In the genomic region with DNA sequence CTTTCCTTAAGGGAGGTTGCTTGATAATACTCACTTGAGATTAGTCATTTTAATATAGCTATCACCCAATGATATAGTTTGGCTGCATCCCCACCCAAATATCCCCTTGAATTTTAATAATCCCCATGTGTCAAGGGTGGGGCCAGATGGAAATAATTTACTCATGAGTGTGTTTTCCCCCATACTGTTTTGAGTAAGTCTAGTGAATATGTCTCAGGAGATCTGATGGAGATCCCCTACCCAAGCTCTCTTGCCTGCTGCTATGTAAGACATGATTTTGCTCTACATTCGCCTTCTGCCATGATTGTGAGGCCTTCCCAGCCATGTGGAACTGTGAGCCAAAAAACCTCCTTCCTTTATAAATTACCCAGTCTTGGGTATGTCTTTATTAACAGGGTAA, we compare ENCODE assay signal across 28 cellular contexts.
"Had no signal": no experiment of that assay in that cellular context is flagged by ENCODE, and none has a peak within 500 bp of the region (broad histone marks: within the 10 kb centered on the region; RNA-seq: fewer than 3 reads in every experiment).

No MANE protein-coding gene starts in this region.

- H3K27me3 Mint-ChIP-seq: activated CD8-positive, alpha-beta T cell treated with anti-CD3 and anti-CD28 coated beads for 36 hours; activated naive CD8-positive, alpha-beta T cell; activated T-helper 17 cell treated with anti-CD3 and anti-CD28 coated beads, Interleukin-2, amount 50 U/mL, for 72 hours; effector memory CD8-positive, alpha-beta T cell had no signal

- H3K4me1 Mint-ChIP-seq: activated T-helper 17 cell treated with anti-CD3 and anti-CD28 coated beads, Interleukin-2, amount 50 U/mL, for 72 hours had no signal

- ATAC-seq: activated CD8-positive, alpha-beta T cell treated with anti-CD3 and anti-CD28 coated beads for 36 hours; activated T-cell treated with anti-CD3 and anti-CD28 coated beads, Interleukin-2, amount 50 U/mL, for 4 hours; activated T-helper 17 cell treated with anti-CD3 and anti-CD28 coated beads, Interleukin-2, amount 50 U/mL, for 72 hours; body of pancreas; effector memory CD8-positive, alpha-beta T cell; foreskin keratinocyte; gastrocnemius medialis; heart left ventricle had no signal

- H3K27ac Mint-ChIP-seq: activated CD8-positive, alpha-beta T cell treated with anti-CD3 and anti-CD28 coated beads for 36 hours; activated naive CD8-positive, alpha-beta T cell; activated T-helper 17 cell treated with anti-CD3 and anti-CD28 coated beads, Interleukin-2, amount 50 U/mL, for 72 hours; effector memory CD8-positive, alpha-beta T cell had no signal

- H3K4me3 Mint-ChIP-seq: activated CD8-positive, alpha-beta T cell treated with anti-CD3 and anti-CD28 coated beads for 36 hours; activated naive CD8-positive, alpha-beta T cell; activated T-cell treated with anti-CD3 and anti-CD28 coated beads, Interleukin-2, amount 50 U/mL, for 4 hours; activated T-helper 17 cell treated with anti-CD3 and anti-CD28 coated beads, Interleukin-2, amount 50 U/mL, for 72 hours; effector memory CD8-positive, alpha-beta T cell had no signal

- DNase-seq: activated CD4-positive, alpha-beta T cell treated with anti-CD3 and anti-CD28 coated beads for 1 hour; activated CD4-positive, alpha-beta T cell treated with anti-CD3 and anti-CD28 coated beads for 4 hours; activated CD4-positive, alpha-beta T cell treated with anti-CD3 and anti-CD28 coated beads, Interleukin-2, amount 50 U/mL, for 1 hour; activated CD4-positive, alpha-beta T cell treated with anti-CD3 and anti-CD28 coated beads, Interleukin-2, amount 50 U/mL, for 48 hours; activated CD4-positive, CD25-positive, alpha-beta regulatory T cell; activated CD8-positive, alpha-beta memory T cell treated with anti-CD3 and anti-CD28 coated beads for 24 hours; activated CD8-positive, alpha-beta T cell treated with anti-CD3 and anti-CD28 coated beads for 36 hours; activated effector memory CD4-positive, alpha-beta T cell treated with Interleukin-2 at 50 U/mL for 16 hours; activated gamma-delta T cell treated with Interleukin-2 at 50 U/mL for 16 hours; activated naive CD4-positive, alpha-beta T cell treated with anti-CD3 and anti-CD28 coated beads, Interleukin-2, amount 50 U/mL, for 16 hours; activated naive CD4-positive, alpha-beta T cell treated with Interleukin-2 at 50 U/mL for 16 hours; activated T-cell treated with anti-CD3 and anti-CD28 coated beads, Interleukin-2, amount 50 U/mL, for 4 hours; amygdala; aorta; body of pancreas; caudate nucleus; cortex of kidney; dermis blood vessel endothelial cell; effector CD4-positive, alpha-beta T cell; effector memory CD8-positive, alpha-beta T cell; erythroblast; foreskin keratinocyte; gastrocnemius medialis; glutamatergic neuron; heart left ventricle; hypothalamus had no signal

- H3K36me3 Mint-ChIP-seq: activated naive CD8-positive, alpha-beta T cell had no signal
